17 cellular contexts compared by ENCODE assay signal in the genomic region with DNA sequence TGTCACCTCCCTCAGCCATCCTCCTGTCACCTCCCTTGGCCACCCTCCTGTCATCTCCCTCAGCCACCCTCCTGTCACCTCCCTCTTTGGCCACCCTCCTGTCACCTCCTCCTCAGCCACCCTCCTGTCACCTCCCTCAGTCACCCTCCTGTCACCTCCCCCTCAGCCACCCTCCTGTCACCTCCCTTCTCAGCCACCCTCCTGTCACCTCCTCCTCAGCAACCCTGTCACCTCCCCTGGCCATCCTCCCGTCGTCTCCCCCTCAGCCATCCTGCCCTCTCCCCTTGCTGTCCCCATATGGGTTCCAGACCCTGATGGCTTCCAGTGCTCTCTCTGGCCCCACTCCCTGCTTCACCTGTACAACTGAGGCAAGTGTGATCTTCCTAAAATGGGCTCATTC.
DNase-seq lines count a peak whose midpoint lies in the region; ATAC-seq and TF ChIP-seq lines count a peak whose summit lies in the region.
"Had no signal": no experiment of that assay in that cellular context is flagged by ENCODE, and none has a peak within 500 bp of the region (broad histone marks: within the 10 kb centered on the region; RNA-seq: fewer than 3 reads in every experiment).

No MANE protein-coding gene starts in this region.

- H3K18ac ChIP-seq in IMR-90 (ENCODE audit: low read depth, low read length) (no peak overlapping the region), neuronal stem cell (ENCODE audit: low read length) (no peak overlapping the region)

- peaks cover 39% of the 10 kb centered on the region; the same call in 1 of the 2 replicates for H3K27me3 ChIP-seq in IMR-90 (ENCODE audit: control insufficient read depth, insufficient read depth, low read length)
- peaks cover 0 to 39% (median 0%) of the 10 kb centered on the region in 3 experiments for H3K27me3 ChIP-seq in neuronal stem cell (ENCODE audit: control insufficient read depth in 3 of 3, insufficient read depth in 3 of 3, low read depth in 1 of 3, low read length in 3 of 3)

- H3K4me1 Mint-ChIP-seq in central memory CD8-positive, alpha-beta T cell, result peaks cover 7% of the 10 kb centered on the region
- H3K4me1 Mint-ChIP-seq in memory B cell (no peaks in the 10 kb centered on the region), progenitor cell of endocrine pancreas (ENCODE audit: low read depth) (peaks cover 2% of the 10 kb centered on the region)

- H3K23ac ChIP-seq in IMR-90 (ENCODE audit: low read depth, low read length) (no peak overlapping the region), neuronal stem cell (ENCODE audit: low read depth, low read length, poor library complexity) (peak overlapping the region; percentile 77)

- H4K91ac ChIP-seq in IMR-90 (ENCODE audit: insufficient read depth, low read depth, low read length) (no peak overlapping the region), neuronal stem cell (ENCODE audit: low read depth, low read length, poor library complexity) (no peak overlapping the region)

- H3K9me3 ChIP-seq in IMR-90 (ENCODE audit: control insufficient read depth, insufficient read depth, low read length), result no peaks in the 10 kb centered on the region
- H3K9me3 ChIP-seq in neuronal stem cell (replicated peaks in 1 of 2; ENCODE audit: control insufficient read depth in 2 of 2, insufficient read depth in 1 of 2, low read depth in 1 of 2, low read length in 2 of 2), result no peaks in the 10 kb centered on the region

- H2AK5ac ChIP-seq in IMR-90 (ENCODE audit: low read depth, low read length), result no peak overlapping the region
- H2AK5ac ChIP-seq in neuronal stem cell (ENCODE audit: low read depth, low read length), result no peak overlapping the region

- no peak overlapping the region for H2BK15ac ChIP-seq in IMR-90 (ENCODE audit: low read depth, low read length)
- no peak overlapping the region for H2BK15ac ChIP-seq in neuronal stem cell (ENCODE audit: low read length)

- H3K9ac ChIP-seq in IMR-90 (ENCODE audit: low read depth, low read length) (no peak overlapping the region), neuronal stem cell (ENCODE audit: low read depth, low read length, poor library complexity) (no peak overlapping the region)

- H3K14ac ChIP-seq in IMR-90 (replicated peaks; ENCODE audit: low read depth, low read length) (no peak overlapping the region), neuronal stem cell (ENCODE audit: low read length) (no peak overlapping the region)

- no peak for TF ChIP-seq CTCF in IMR-90 (conservative IDR thresholded peaks at IDR 0.05; ENCODE audit: low read depth, low read length)
- TF ChIP-seq CTCF in progenitor cell of endocrine pancreas (IDR thresholded peaks at IDR 0.05; ENCODE audit: unreplicated experiment), result no peak

- H3K4me1 ChIP-seq in IMR-90 (ENCODE audit: control insufficient read depth, insufficient read depth, low read length) (no peaks in the 10 kb centered on the region), neuronal stem cell (ENCODE audit: control insufficient read depth in 2 of 2, insufficient read depth in 1 of 2, low read depth in 1 of 2, low read length in 2 of 2) (peaks cover 0 to 20% of the 10 kb centered on the region in 2 donors)

- H2AFZ ChIP-seq in IMR-90 (replicated peaks; ENCODE audit: low read length, poor library complexity) (peak overlapping the region; percentile 21), neuronal stem cell (ENCODE audit: low read length) (no peak overlapping the region)
- H2AFZ ChIP-seq: GM23338 had no signal

- H3K4me2 ChIP-seq in IMR-90 (ENCODE audit: low read depth, low read length) (no peak overlapping the region), neuronal stem cell (ENCODE audit: insufficient read depth, low read length, poor library complexity, severe bottlenecking) (no peak overlapping the region)
- H3K4me2 ChIP-seq: GM23338 had no signal

- ATAC-seq in IMR-90 (ENCODE audit: low read depth) (no peak), memory B cell (ENCODE audit: low read depth) (no peak)
- ATAC-seq in central memory CD8-positive, alpha-beta T cell (replicated peaks; ENCODE audit: extremely low read depth, poor library complexity, severe bottlenecking), result no peak
- ATAC-seq: GM23338, HCT116 had no signal

- H3K79me1 ChIP-seq in IMR-90 (ENCODE audit: low read depth in 1 of 2, low read length in 2 of 2) (no peaks in the 10 kb centered on the region), neuronal stem cell (ENCODE audit: low read depth, low read length) (peaks cover 5% of the 10 kb centered on the region)

- dilution Hi-C loops in IMR-90 (cut with HindIII; ENCODE audit: low sequenced_read_pairs, unreplicated experiment), result no loop called here

- H2BK12ac ChIP-seq in neuronal stem cell (ENCODE audit: low read length), result no peak overlapping the region

- no peak overlapping the region for H3K4me3 Mint-ChIP-seq in central memory CD8-positive, alpha-beta T cell
- H3K4me3 Mint-ChIP-seq in memory B cell (no peak overlapping the region), progenitor cell of endocrine pancreas (ENCODE audit: low read depth) (no peak overlapping the region)
- H3K4me3 Mint-ChIP-seq: CD4-positive, alpha-beta memory T cell; GM23338; H9 had no signal

- H2BK120ac ChIP-seq in IMR-90 (ENCODE audit: low read depth, low read length) (no peak overlapping the region), neuronal stem cell (ENCODE audit: low read depth, low read length) (peak overlapping the region; percentile 50)

- H2BK5ac ChIP-seq in IMR-90 (ENCODE audit: low read depth, low read length, poor library complexity, severe bottlenecking) (no peak overlapping the region), neuronal stem cell (ENCODE audit: low read length) (peak overlapping the region; percentile 58)

- POLR2A ChIA-PET in IMR-90 (lab: Charles Lee; ENCODE audit: unreplicated experiment), result no interaction called here

- H3K36me3 Mint-ChIP-seq in central memory CD8-positive, alpha-beta T cell (ENCODE audit: insufficient read depth), result no peaks in the 10 kb centered on the region
- H3K36me3 Mint-ChIP-seq in memory B cell (no peaks in the 10 kb centered on the region), progenitor cell of endocrine pancreas (ENCODE audit: insufficient read depth) (no peaks in the 10 kb centered on the region)
- H3K36me3 Mint-ChIP-seq: CD4-positive, alpha-beta memory T cell had no signal

- WGBS in IMR-90 (ENCODE audit: extremely low coverage in 2 of 2, insufficient read length in 1 of 2), 2 experiments, result 60% methylated on average over 2 of the region's 2 CpGs; no CpG with 5 or more reads in 1 of the 2 experiments
- no CpG with 5 or more reads among the region's 2 CpGs for WGBS in neuronal stem cell (ENCODE audit: extremely low coverage in 2 of 2, insufficient read length in 2 of 2, insufficient replicate concordance in 1 of 2), 2 donors

- DNase-seq in IMR-90, result no peak
- DNase-seq in central memory CD8-positive, alpha-beta T cell (ENCODE audit: low spot score in 2 of 2), result no peak
- no peak for DNase-seq in memory B cell (ENCODE audit: low spot score in 2 of 2)
- no peak for DNase-seq in neuronal stem cell (ENCODE audit: low spot score)
- DNase-seq in NCI-H748 (lab: John Stamatoyannopoulos, UW; ENCODE audit: unreplicated experiment), result no peak
- no peak for DNase-seq in ecto neural progenitor cell (ENCODE audit: low spot score)
- no peak for DNase-seq in progenitor cell of endocrine pancreas (ENCODE audit: low spot score, unreplicated experiment)
- DNase-seq: C1 segment of cervical spinal cord; Calu3; CD4-positive, alpha-beta memory T cell; COR-L47; DMS53; DMS79 treated with DMSO at 0.1 percent for 48 hours; GF-D8; H9 had no signal

- CTCF ChIA-PET in IMR-90 (lab: Yijun Ruan, JAX), result no interaction called here

- no peak for TF ChIP-seq RAD21 in IMR-90 (IDR thresholded peaks at IDR 0.05; ENCODE audit: low read length)

- H3K9me1 ChIP-seq in IMR-90 (ENCODE audit: insufficient read depth, low read length), result no peaks in the 10 kb centered on the region

- H2BK20ac ChIP-seq in IMR-90 (ENCODE audit: low read depth, low read length), result no peak overlapping the region

- no peak overlapping the region for H3K56ac ChIP-seq in IMR-90 (ENCODE audit: extremely low read depth, insufficient read depth, low read length)

- H3K4me3 ChIP-seq in IMR-90 (ENCODE audit: insufficient read depth, low read depth, low read length) (no peak overlapping the region), neuronal stem cell (ENCODE audit: low read length in 2 of 2) (no peak overlapping the region)
- H3K4me3 ChIP-seq: GM23338 had no signal

- H4K8ac ChIP-seq in IMR-90 (ENCODE audit: low read depth in 2 of 2, low read length in 2 of 2), result no peak overlapping the region
- H4K8ac ChIP-seq in neuronal stem cell (ENCODE audit: low read depth, low read length), result no peak overlapping the region

- no peak overlapping the region for H4K5ac ChIP-seq in IMR-90 (ENCODE audit: low read depth, low read length)

- no peak for TF ChIP-seq POLR2A in IMR-90 (IDR thresholded peaks at IDR 0.05; ENCODE audit: low read depth, low read length)

- H3K9me3 Mint-ChIP-seq in central memory CD8-positive, alpha-beta T cell, result no peaks in the 10 kb centered on the region
- H3K9me3 Mint-ChIP-seq in memory B cell (no peaks in the 10 kb centered on the region), progenitor cell of endocrine pancreas (ENCODE audit: low read depth) (no peaks in the 10 kb centered on the region)
- H3K9me3 Mint-ChIP-seq: CD4-positive, alpha-beta memory T cell; GM23338; H9 had no signal

- no peak overlapping the region for H3K4ac ChIP-seq in IMR-90 (ENCODE audit: low read depth, low read length)
- no peak overlapping the region for H3K4ac ChIP-seq in neuronal stem cell (ENCODE audit: low read length)

- no TSS peak for BruUV-seq in IMR-90 (replicated peaks; lab: Mats Ljungman, UMichigan)

- intact Hi-C loops in IMR-90 (cut with micrococcal nuclease), result no loop called here

- no peak overlapping the region for H3K27ac ChIP-seq in IMR-90 (ENCODE audit: insufficient read depth, low read length)
- no peak overlapping the region for H3K27ac ChIP-seq in neuronal stem cell (replicated peaks; ENCODE audit: low read length)

- H4K20me1 ChIP-seq in IMR-90 (ENCODE audit: insufficient read depth, low read length), result no peaks in the 10 kb centered on the region

- H3K27ac Mint-ChIP-seq in central memory CD8-positive, alpha-beta T cell (ENCODE audit: low read depth), result peak overlapping the region; percentile 52
- H3K27ac Mint-ChIP-seq in memory B cell (peak overlapping the region; percentile 19), progenitor cell of endocrine pancreas (no peak overlapping the region)
- H3K27ac Mint-ChIP-seq: GM23338, H9 had no signal

- in situ Hi-C loops in IMR-90 (cut with MboI; ENCODE audit: low sequenced_read_pairs), result no loop called here

- no peaks in the 10 kb centered on the region for H3K27me3 Mint-ChIP-seq in central memory CD8-positive, alpha-beta T cell
- peaks cover 18% of the 10 kb centered on the region for H3K27me3 Mint-ChIP-seq in memory B cell
- H3K27me3 Mint-ChIP-seq in progenitor cell of endocrine pancreas, result peaks cover 48% of the 10 kb centered on the region
- H3K27me3 Mint-ChIP-seq: CD4-positive, alpha-beta memory T cell had no signal

- no peaks in the 10 kb centered on the region for H3K36me3 ChIP-seq in IMR-90 (ENCODE audit: control insufficient read depth, insufficient read depth, low read length)
- H3K36me3 ChIP-seq in neuronal stem cell (replicated peaks in 1 of 2; ENCODE audit: control insufficient read depth in 2 of 2, insufficient read depth in 2 of 2, low read length in 2 of 2), result peaks cover 0 to 21% of the 10 kb centered on the region in 2 donors

- H2AK9ac ChIP-seq in IMR-90 (replicated peaks; ENCODE audit: low read depth, low read length, poor library complexity), result no peak overlapping the region
